16 cellular contexts compared by ENCODE assay signal in genomic region chr2:223026357-223027110, GRCh38. TPM values are rescaled to one million over a fixed set of nuclear protein-coding genes. Genes with fewer than 3 reads are reported as not detected.
DNase-seq lines count a peak whose midpoint lies in the region; ATAC-seq and TF ChIP-seq lines count a peak whose summit lies in the region.
"Had no signal": no experiment of that assay in that cellular context is flagged by ENCODE, and none has a peak within 500 bp of the region (broad histone marks: within the 10 kb centered on the region; RNA-seq: fewer than 3 reads in every experiment).

No MANE protein-coding gene starts in this region.

- no peaks in the 10 kb centered on the region for H4K20me1 ChIP-seq in PC-3 (ENCODE audit: low read length)

- no peaks in the 10 kb centered on the region for H3K9me2 ChIP-seq in PC-3 (replicated peaks; ENCODE audit: low read length)

- no peak overlapping the region for H3K4me3 ChIP-seq in PC-3 (ENCODE audit: low read length)
- no peak overlapping the region for H3K4me3 ChIP-seq in right cardiac atrium (ENCODE audit: low read length)
- H3K4me3 ChIP-seq: left ventricle myocardium inferior had no signal

- no peak for TF ChIP-seq CTCF in C4-2B (conservative IDR thresholded peaks at IDR 0.05)
- TF ChIP-seq CTCF in PC-3 (conservative IDR thresholded peaks at IDR 0.05; ENCODE audit: low read depth, low read length): no peak

- CTCF ChIA-PET in PC-3 (lab: Charles Lee): no interaction called here

- ATAC-seq in PC-3 (peak; percentile 56), HG03139 (IDR thresholded peaks at IDR 0.05; ENCODE audit: unreplicated experiment) (no peak), sciatic nerve (no peak), right cardiac atrium (no peak)

- 0 out of 2 replicates have a peak overlapping the region, but pooled peaks have one; percentile 31 for H2AFZ ChIP-seq in PC-3 (ENCODE audit: low read length)

- H3K79me2 ChIP-seq in PC-3 (ENCODE audit: low read length): no peaks in the 10 kb centered on the region

- 65% methylated on average over 5 of the region's 5 CpGs for WGBS in right cardiac atrium

- DNase-seq in NCI-H1105 (lab: John Stamatoyannopoulos, UW): peak; percentile 23
- peak; percentile 29 for DNase-seq in PC-3
- peak; percentile 50 for DNase-seq in fibroblast of peridontal ligament (ENCODE audit: extremely low read depth)
- no peak for DNase-seq in sciatic nerve (ENCODE audit: low spot score)
- DNase-seq in middle frontal gyrus (ENCODE audit: extremely low spot score, low spot score): no peak
- no peak for DNase-seq in right cardiac atrium
- DNase-seq: activated CD4-positive, alpha-beta memory T cell treated with anti-CD3 and anti-CD28 coated beads, Interleukin-2, amount 10 ng/mL, durations not matched to agents 7 days and 5 days; activated naive CD4-positive, alpha-beta T cell; cortex of kidney; left ventricle myocardium inferior; nucleus accumbens; stimulated activated CD4-positive, alpha-beta T cell treated with anti-CD3 and anti-CD28 coated beads, Interleukin-2, amount 100 ng/mL, for 24 hours; stimulated activated naive CD4-positive, alpha-beta T cell had no signal

- peak overlapping the region; percentile 20; the same call in 1 of the 2 replicates for H3K9ac ChIP-seq in PC-3 (ENCODE audit: low read length)

- H3K27ac ChIP-seq in C4-2B (peak overlapping the region; percentile 65), PC-3 (ENCODE audit: low read length) (peak overlapping the region; percentile 44), right cardiac atrium (ENCODE audit: low read length) (no peak overlapping the region)
- H3K27ac ChIP-seq: left ventricle myocardium inferior had no signal

- H3F3A ChIP-seq in PC-3 (ENCODE audit: low read length, unreplicated experiment): no peaks in the 10 kb centered on the region

- no TSS peak for BruUV-seq in PC-3 (replicated peaks; lab: Mats Ljungman, UMichigan)

- peak overlapping the region; percentile 16; the same call in 1 of the 2 replicates for H3K4me2 ChIP-seq in PC-3 (ENCODE audit: low read length)

- H3K4me1 ChIP-seq in PC-3 (ENCODE audit: insufficient read depth, low read length) (peaks cover 15% of the 10 kb centered on the region), right cardiac atrium (ENCODE audit: control insufficient read depth, insufficient read depth, low read length) (no peaks in the 10 kb centered on the region)
- H3K4me1 ChIP-seq: left ventricle myocardium inferior had no signal

- intact Hi-C loops in PC-3 (cut with micrococcal nuclease): no loop called here
- intact Hi-C loops in sciatic nerve (cut with DNase I): no loop called here
- intact Hi-C loops in right cardiac atrium (cut with DNase I): no loop called here

- no peaks in the 10 kb centered on the region for H3K36me3 ChIP-seq in PC-3 (ENCODE audit: low read depth, low read length)
- H3K36me3 ChIP-seq: left ventricle myocardium inferior had no signal

- H3K27me3 ChIP-seq in PC-3 (ENCODE audit: low read length) (no peaks in the 10 kb centered on the region), right cardiac atrium (ENCODE audit: control insufficient read depth, insufficient read depth) (no peaks in the 10 kb centered on the region)

- POLR2A ChIA-PET in PC-3 (lab: Charles Lee; ENCODE audit: unreplicated experiment): interaction anchor here (0.5 kb wide), 1 partner anchor 712 kb away, joined by 3 read pairs; no protein-coding TSS in a partner anchor

- H3K9me3 ChIP-seq in PC-3 (ENCODE audit: low read length) (no peaks in the 10 kb centered on the region), right cardiac atrium (ENCODE audit: control insufficient read depth, low read length) (no peaks in the 10 kb centered on the region)

RNA-seq across cellular contexts. Expression of gene KCNE4, which starts 25.5 kb away (rescaled TPM):
- total RNA-seq in PC-3 (2014; rRNA removed) (not detected in 2 replicates), sciatic nerve (7.3 TPM), right cardiac atrium (1 to 10 TPM; 2.2 to 5.0 (median 3.4) TPM)
- 3.3 TPM for polyA plus RNA-seq in right cardiac atrium
- total RNA-seq: activated CD4-positive, alpha-beta memory T cell treated with anti-CD3 and anti-CD28 coated beads, Interleukin-2, amount 10 ng/mL, durations not matched to agents 7 days and 5 days; T-helper 2 cell treated with Interferon-gamma antibody and Interleukin-4, amounts not matched to agents 100 ng/mL and 5 ng/mL, for 36 hours had no signal

Comparison
In these comparisons a context has a peak if more than half of its experiments do, and no peak if none do; other contexts are left out.
1. DNase-seq: peak in NCI-H1105 (single experiment), PC-3 (single experiment) and fibroblast of peridontal ligament (single experiment); none in sciatic nerve (single experiment), middle frontal gyrus (single experiment) and right cardiac atrium (0 of 3).